ENCODE assay signal across 10 cellular contexts in the genomic region with DNA sequence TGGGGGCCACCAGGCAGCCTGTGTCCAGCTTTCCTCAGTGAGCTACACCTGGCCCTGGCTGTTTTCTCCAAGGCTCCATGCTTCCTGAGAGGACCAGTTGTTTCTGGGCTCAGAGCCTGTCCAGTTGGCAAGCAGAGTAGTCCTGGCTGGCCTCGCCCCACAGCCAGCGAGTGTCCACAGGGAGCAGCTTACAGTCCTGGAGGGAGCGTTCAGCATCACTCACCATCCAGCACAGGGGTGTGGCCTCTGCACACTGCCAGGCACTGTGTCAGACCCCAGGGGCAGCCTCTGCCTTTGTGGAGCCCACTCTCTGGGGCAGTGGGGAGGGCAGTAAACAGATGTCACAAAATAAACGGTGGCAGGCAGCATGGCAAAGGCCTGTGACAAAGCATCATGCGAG.
"Had no signal": no experiment of that assay in that cellular context is flagged by ENCODE, and none has a peak within 500 bp of the region (broad histone marks: within the 10 kb centered on the region; RNA-seq: fewer than 3 reads in every experiment).

No MANE protein-coding gene starts in this region.

- ATAC-seq: activated T-helper 17 cell treated with anti-CD3 and anti-CD28 coated beads, Interleukin-2, amount 50 U/mL, for 72 hours; pancreas; stimulated activated naive CD8-positive, alpha-beta T cell treated with anti-CD3 and anti-CD28 coated beads, Interleukin-15, amount 100 ng/mL, for 72 hours had no signal

- H3K9me3 ChIP-seq: ascending aorta, pancreas had no signal

- H3K27ac ChIP-seq: ascending aorta, epithelial cell of prostate, pancreas had no signal

- H3K4me1 Mint-ChIP-seq: activated T-helper 17 cell treated with anti-CD3 and anti-CD28 coated beads, Interleukin-2, amount 50 U/mL, for 72 hours; stimulated activated naive CD8-positive, alpha-beta T cell treated with anti-CD3 and anti-CD28 coated beads, Interleukin-15, amount 100 ng/mL, for 72 hours had no signal

- H3K27me3 ChIP-seq: ascending aorta, pancreas had no signal

- H3K4me1 ChIP-seq: pancreas had no signal

- H3K4me3 Mint-ChIP-seq: activated T-helper 17 cell treated with anti-CD3 and anti-CD28 coated beads, Interleukin-2, amount 50 U/mL, for 72 hours; stimulated activated naive CD8-positive, alpha-beta T cell treated with anti-CD3 and anti-CD28 coated beads, Interleukin-15, amount 100 ng/mL, for 72 hours; type B pancreatic cell had no signal

- H3K27me3 Mint-ChIP-seq: activated T-helper 17 cell treated with anti-CD3 and anti-CD28 coated beads, Interleukin-2, amount 50 U/mL, for 72 hours; stimulated activated naive CD8-positive, alpha-beta T cell treated with anti-CD3 and anti-CD28 coated beads, Interleukin-15, amount 100 ng/mL, for 72 hours; type B pancreatic cell had no signal

- H3K4me3 ChIP-seq: ascending aorta, pancreas had no signal

- H3K9me3 Mint-ChIP-seq: activated T-helper 17 cell treated with anti-CD3 and anti-CD28 coated beads, Interleukin-2, amount 50 U/mL, for 72 hours; stimulated activated naive CD8-positive, alpha-beta T cell treated with anti-CD3 and anti-CD28 coated beads, Interleukin-15, amount 100 ng/mL, for 72 hours; type B pancreatic cell had no signal

- H3K27ac Mint-ChIP-seq: activated T-helper 17 cell treated with anti-CD3 and anti-CD28 coated beads, Interleukin-2, amount 50 U/mL, for 72 hours; stimulated activated naive CD8-positive, alpha-beta T cell treated with anti-CD3 and anti-CD28 coated beads, Interleukin-15, amount 100 ng/mL, for 72 hours; type B pancreatic cell had no signal

- DNase-seq: activated CD4-positive, CD25-positive, alpha-beta regulatory T cell treated with anti-CD3 and anti-CD28 coated beads, Interleukin-2, amount 50 U/mL, for 72 hours; activated naive CD4-positive, alpha-beta T cell treated with Interleukin-2 at 50 U/mL for 16 hours; hippocampal formation; pancreas; stimulated activated CD4-positive, alpha-beta T cell treated with anti-CD3 and anti-CD28 coated beads, Interleukin-4, amount 100 ng/mL, for 4 hours; stimulated activated naive CD8-positive, alpha-beta T cell treated with anti-CD3 and anti-CD28 coated beads, Interleukin-15, amount 100 ng/mL, for 72 hours had no signal
